In genomic region chr9:5315187-5315923, GRCh38 we compare ENCODE assay signal across 21 cellular contexts. TPM values are rescaled to one million over a fixed set of nuclear protein-coding genes. Genes with fewer than 3 reads are reported as not detected.
DNase-seq lines count a peak whose midpoint lies in the region; ATAC-seq, FAIRE-seq and TF ChIP-seq lines count a peak whose summit lies in the region.
"Had no signal": no experiment of that assay in that cellular context is flagged by ENCODE, and none has a peak within 500 bp of the region (broad histone marks: within the 10 kb centered on the region; RNA-seq: fewer than 3 reads in every experiment).

No MANE protein-coding gene starts in this region.

- no peak for FAIRE-seq in HepG2 (lab: Jason Lieb, UNC)
- FAIRE-seq: D721Med, G401.6, GM19239, H1 had no signal

- H3K27ac ChIP-seq in HepG2 (ENCODE audit: extremely low read length, insufficient read depth, low read length) (no peak overlapping the region), right lobe of liver (no peak overlapping the region), OCI-LY7 (ENCODE audit: low read depth, low read length, poor library complexity, severe bottlenecking) (no peak overlapping the region), osteoblast (ENCODE audit: low read depth, low read length) (no peak overlapping the region)
- H3K27ac ChIP-seq: BLaER1, GM23248 had no signal

- H2AFZ ChIP-seq in HepG2 (ENCODE audit: low read length) (no peak overlapping the region), OCI-LY7 (ENCODE audit: low read length) (no peak overlapping the region), osteoblast (ENCODE audit: low read length) (no peak overlapping the region)
- H2AFZ ChIP-seq: GM23248 had no signal

- H3K27me3 ChIP-seq in HepG2 (ENCODE audit: control insufficient read depth in 1 of 2, insufficient read depth in 2 of 2, low read length in 2 of 2) = 0 out of 5 replicates have a peak, but pooled peaks cover 0 to under 1% of the 10 kb centered on the region in 2 experiments
- H3K27me3 ChIP-seq in right lobe of liver = no peaks in the 10 kb centered on the region
- H3K27me3 ChIP-seq in osteoblast (ENCODE audit: insufficient read depth, low read length) = peaks cover 24% of the 10 kb centered on the region
- H3K27me3 ChIP-seq: BLaER1 had no signal

- intact Hi-C loops in HepG2 (cut with micrococcal nuclease; ENCODE audit: unreplicated experiment) = no loop called here
- intact Hi-C loops in right lobe of liver (cut with DNase I) = no loop called here
- intact Hi-C loops in OCI-LY7 (cut with micrococcal nuclease; ENCODE audit: unreplicated experiment) = no loop called here

- H4K20me1 ChIP-seq in HepG2 (ENCODE audit: insufficient read depth, low read length) (no peaks in the 10 kb centered on the region), OCI-LY7 (ENCODE audit: insufficient read depth, low read length) (no peaks in the 10 kb centered on the region), osteoblast (ENCODE audit: insufficient read depth, low read length) (no peaks in the 10 kb centered on the region)
- H4K20me1 ChIP-seq: BLaER1 had no signal

- in situ Hi-C loops in HepG2 (cut with HindIII; ENCODE audit: extremely low pct_ligation_motif_present, low pct_unique_long_range_greater_than_20kb) = no loop called here

- H3K36me3 ChIP-seq in HepG2 (replicated peaks in 1 of 2; ENCODE audit: control insufficient read depth in 1 of 2, insufficient read depth in 2 of 2, low read length in 2 of 2) (no peaks in the 10 kb centered on the region), right lobe of liver (no peaks in the 10 kb centered on the region), OCI-LY7 (ENCODE audit: insufficient read depth, low read length) (no peaks in the 10 kb centered on the region), osteoblast (ENCODE audit: insufficient read depth, low read length) (no peaks in the 10 kb centered on the region)
- H3K36me3 ChIP-seq: BLaER1 had no signal

- no peak for TF ChIP-seq EP300 in HepG2 (IDR thresholded peaks at IDR 0.05; ENCODE audit: low read depth in 2 of 2, low read length in 2 of 2)
- no peak for TF ChIP-seq EP300 in HepG2 (CRISPR knock-in tag; IDR thresholded peaks at IDR 0.05; ENCODE audit: borderline replicate concordance)

- no peak overlapping the region for H3K9ac ChIP-seq in HepG2 (ENCODE audit: insufficient read depth, low read depth, low read length)
- H3K9ac ChIP-seq: BLaER1, GM23248 had no signal

- DNase-seq in HepG2 (ENCODE audit: low spot score) (no peak), right lobe of liver (no peak), OCI-LY7 (ENCODE audit: low spot score) (peak; percentile 10), osteoblast (ENCODE audit: insufficient read length, low spot score, missing footprints) (peak; percentile 1), NCI-H510A (lab: John Stamatoyannopoulos, UW) (no peak)
- DNase-seq: CD4-positive, alpha-beta T cell; CD8-positive, alpha-beta memory T cell; DMS153; DND-41; GM23248; H7; HCEC 1CT had no signal

- H3K4me3 ChIP-seq in HepG2 (replicated peaks in 1 of 3; ENCODE audit: insufficient read depth in 1 of 3, low read depth in 2 of 3, low read length in 3 of 3) (no peak overlapping the region), right lobe of liver (no peak overlapping the region), OCI-LY7 (ENCODE audit: low read depth, low read length, poor library complexity, severe bottlenecking) (no peak overlapping the region), osteoblast (ENCODE audit: insufficient read depth, low read length) (no peak overlapping the region)
- H3K4me3 ChIP-seq: BLaER1, GM23248 had no signal

- TF ChIP-seq POLR2A in HepG2 (IDR thresholded peaks at IDR 0.05; ENCODE audit: insufficient read depth in 1 of 2, low read depth in 2 of 2, low read length in 2 of 2) (no peak), right lobe of liver (IDR thresholded peaks at IDR 0.05) (no peak)

- TF ChIP-seq CTCF in HepG2 (CRISPR knock-in tag; IDR thresholded peaks at IDR 0.05) = no peak
- no peak for TF ChIP-seq CTCF in right lobe of liver (IDR thresholded peaks at IDR 0.05)
- TF ChIP-seq CTCF in OCI-LY7 (conservative IDR thresholded peaks at IDR 0.05; ENCODE audit: low read length) = no peak
- no peak for TF ChIP-seq CTCF in osteoblast (IDR thresholded peaks at IDR 0.05; ENCODE audit: extremely low read depth, low read depth, low read length)

- TF ChIP-seq RAD21 in HepG2 (CRISPR knock-in tag; IDR thresholded peaks at IDR 0.05) = no peak

- WGBS in HepG2 (ENCODE audit: low lambda C conversion rate) = 0% methylated on average over 4 of the region's 4 CpGs
- 57% methylated on average over 4 of the region's 4 CpGs for WGBS in right lobe of liver (ENCODE audit: insufficient coverage, low coverage, low lambda C conversion rate, missing lambda C conversion rate)

- peaks cover 14% of the 10 kb centered on the region for H3K9me3 ChIP-seq in HepG2 (ENCODE audit: low read length)
- no peaks in the 10 kb centered on the region for H3K9me3 ChIP-seq in right lobe of liver
- H3K9me3 ChIP-seq in OCI-LY7 (ENCODE audit: low read length) = peaks cover 16% of the 10 kb centered on the region
- no peaks in the 10 kb centered on the region for H3K9me3 ChIP-seq in osteoblast (ENCODE audit: low read depth, low read length)

- POLR2A ChIA-PET in HepG2 (lab: Yijun Ruan, JAX) = no interaction called here
- POLR2A ChIA-PET in OCI-LY7 (lab: Charles Lee) = interaction anchor here (0.6 to 1.1 kb wide), 3 partner anchors 33 to 861 kb away, joined by 3 to 4 read pairs (median 3); no protein-coding TSS in a partner anchor

- ATAC-seq in HepG2 (no peak), right lobe of liver (no peak), HG03135 (IDR thresholded peaks at IDR 0.05; ENCODE audit: unreplicated experiment) (no peak)

- BruUV-seq in HepG2 (replicated peaks; lab: Mats Ljungman, UMichigan) (no TSS peak), OCI-LY7 (replicated peaks; lab: Mats Ljungman, UMichigan) (no TSS peak)

- H3K4me1 ChIP-seq in HepG2 (ENCODE audit: insufficient read depth, low read length) (no peaks in the 10 kb centered on the region), right lobe of liver (no peaks in the 10 kb centered on the region), OCI-LY7 (ENCODE audit: insufficient read depth, low read length, poor library complexity, severe bottlenecking) (no peaks in the 10 kb centered on the region), osteoblast (ENCODE audit: insufficient read depth, low read length) (no peaks in the 10 kb centered on the region)

- H3K4me2 ChIP-seq in HepG2 (ENCODE audit: low read depth, low read length) (no peak overlapping the region), OCI-LY7 (ENCODE audit: low read length) (no peak overlapping the region), osteoblast (ENCODE audit: insufficient read depth, low read length) (no peak overlapping the region)
- H3K4me2 ChIP-seq: BLaER1 had no signal

- H3K79me2 ChIP-seq in HepG2 (ENCODE audit: insufficient read depth, low read length) (no peaks in the 10 kb centered on the region), OCI-LY7 (ENCODE audit: insufficient read depth, low read depth, low read length) (no peaks in the 10 kb centered on the region), osteoblast (ENCODE audit: insufficient read depth, low read length) (no peaks in the 10 kb centered on the region)

- CTCF ChIA-PET in HepG2 (lab: Yijun Ruan, JAX; ENCODE audit: low intra/inter-chr PET ratio, low total read pairs) (no interaction called here), OCI-LY7 (lab: Charles Lee; ENCODE audit: unreplicated experiment) (no interaction called here)

- H3K9me2 ChIP-seq in OCI-LY7 (ENCODE audit: insufficient read depth, low read length) = no peaks in the 10 kb centered on the region

RNA-seq across cellular contexts. Expression of gene RLN2, which starts 10.8 kb away (rescaled TPM):
- total RNA-seq in HepG2 (2016; rRNA removed; fragmentation: Illumina TruSeq; extraction: Trizol) = not detected in 2 replicates
- total RNA-seq in HepG2 (2016; cell fraction: cytosol; rRNA removed; fragmentation: Illumina TruSeq; extraction: Trizol; ENCODE audit: low read depth) = not detected in 2 replicates
- total RNA-seq in HepG2 (2016; cell fraction: insoluble cytoplasmic fraction; rRNA removed; fragmentation: Illumina TruSeq; extraction: Trizol) = 0.17 TPM in 1 of 2 replicates, not detected in the other
- not detected in 2 replicates for total RNA-seq in HepG2 (2016; cell fraction: membrane; rRNA removed; fragmentation: Illumina TruSeq; extraction: Trizol)
- not detected in 2 replicates for total RNA-seq in HepG2 (2016; cell fraction: nucleus; rRNA removed; fragmentation: Illumina TruSeq; extraction: Trizol)
- not detected in 2 replicates for polyA plus RNA-seq in HepG2 (2011; rRNA removed)
- not detected in 2 replicates for polyA plus RNA-seq in HepG2 (2011; cell fraction: cytosol; rRNA removed)
- not detected in 2 replicates for polyA plus RNA-seq in HepG2 (2011; cell fraction: nucleus; rRNA removed)
- polyA plus RNA-seq in HepG2 (2012) = not detected in 2 replicates
- polyA plus RNA-seq in HepG2 (2016; cell fraction: cytosol; fragmentation: Illumina TruSeq; extraction: Trizol; ENCODE audit: low read depth) = not detected in 2 replicates
- not detected in 2 replicates for polyA plus RNA-seq in HepG2 (2016; cell fraction: insoluble cytoplasmic fraction; fragmentation: Illumina TruSeq; extraction: Trizol; ENCODE audit: low read depth)
- polyA plus RNA-seq in HepG2 (2016; cell fraction: membrane; fragmentation: Illumina TruSeq; extraction: Trizol; ENCODE audit: low read depth) = not detected in 2 replicates
- polyA plus RNA-seq in HepG2 (2016; cell fraction: nucleus; fragmentation: Illumina TruSeq; extraction: Trizol; ENCODE audit: insufficient read depth, low read depth) = not detected in 2 replicates
- not detected in 2 replicates for polyA minus RNA-seq in HepG2 (2011; rRNA and poly(A)+ RNA removed; ENCODE audit: low replicate concordance)
- polyA minus RNA-seq in HepG2 (2011; cell fraction: cytosol; rRNA and poly(A)+ RNA removed) = not detected in 2 replicates
- polyA minus RNA-seq in HepG2 (2011; cell fraction: nucleus; rRNA and poly(A)+ RNA removed) = not detected in 2 replicates
- not detected for total RNA-seq in right lobe of liver
- 1.7 TPM in 1 of 2 replicates, not detected in the other for total RNA-seq in OCI-LY7 (2014; rRNA removed; shearing (Covaris generic))
- 3.8 and 4.4 TPM in 2 replicates for total RNA-seq in OCI-LY7 (2022)
- total RNA-seq in osteoblast = not detected in 2 replicates
- total RNA-seq: A172, GM23248 had no signal
- polyA plus RNA-seq: AG04450, CD14-positive monocyte, GM23248 had no signal

RNA-seq across cellular contexts. Expression of gene RLN1, which starts 24.3 kb away (rescaled TPM):
- not detected in 2 replicates for total RNA-seq in HepG2 (2016; rRNA removed; fragmentation: Illumina TruSeq; extraction: Trizol)
- not detected in 2 replicates for total RNA-seq in HepG2 (2016; cell fraction: cytosol; rRNA removed; fragmentation: Illumina TruSeq; extraction: Trizol; ENCODE audit: low read depth)
- not detected in 2 replicates for total RNA-seq in HepG2 (2016; cell fraction: insoluble cytoplasmic fraction; rRNA removed; fragmentation: Illumina TruSeq; extraction: Trizol)
- not detected in 2 replicates for total RNA-seq in HepG2 (2016; cell fraction: membrane; rRNA removed; fragmentation: Illumina TruSeq; extraction: Trizol)
- total RNA-seq in HepG2 (2016; cell fraction: nucleus; rRNA removed; fragmentation: Illumina TruSeq; extraction: Trizol) = not detected in 2 replicates
- not detected in 2 replicates for polyA plus RNA-seq in HepG2 (2011; rRNA removed)
- not detected in 2 replicates for polyA plus RNA-seq in HepG2 (2011; cell fraction: cytosol; rRNA removed)
- polyA plus RNA-seq in HepG2 (2011; cell fraction: nucleus; rRNA removed) = not detected in 2 replicates
- not detected in 2 replicates for polyA plus RNA-seq in HepG2 (2012)
- not detected in 2 replicates for polyA plus RNA-seq in HepG2 (2016; cell fraction: cytosol; fragmentation: Illumina TruSeq; extraction: Trizol; ENCODE audit: low read depth)
- polyA plus RNA-seq in HepG2 (2016; cell fraction: insoluble cytoplasmic fraction; fragmentation: Illumina TruSeq; extraction: Trizol; ENCODE audit: low read depth) = not detected in 2 replicates
- not detected in 2 replicates for polyA plus RNA-seq in HepG2 (2016; cell fraction: membrane; fragmentation: Illumina TruSeq; extraction: Trizol; ENCODE audit: low read depth)
- polyA plus RNA-seq in HepG2 (2016; cell fraction: nucleus; fragmentation: Illumina TruSeq; extraction: Trizol; ENCODE audit: insufficient read depth, low read depth) = not detected in 2 replicates
- polyA minus RNA-seq in HepG2 (2011; rRNA and poly(A)+ RNA removed; ENCODE audit: low replicate concordance) = not detected in 2 replicates
- polyA minus RNA-seq in HepG2 (2011; cell fraction: cytosol; rRNA and poly(A)+ RNA removed) = not detected in 2 replicates
- polyA minus RNA-seq in HepG2 (2011; cell fraction: nucleus; rRNA and poly(A)+ RNA removed) = not detected in 2 replicates
- not detected for total RNA-seq in right lobe of liver
- total RNA-seq in OCI-LY7 (2014; rRNA removed; shearing (Covaris generic)) = 0.67 and 1.2 TPM in 2 replicates
- total RNA-seq in OCI-LY7 (2022) = 2.3 and 2.6 TPM in 2 replicates
- not detected in 2 replicates for total RNA-seq in osteoblast
- total RNA-seq: A172, GM23248 had no signal
- polyA plus RNA-seq: CD14-positive monocyte, GM23248 had no signal

Comparison
In these comparisons a context has a peak if more than half of its experiments do, and no peak if none do; other contexts are left out.
1. DNase-seq: peak in OCI-LY7 (single experiment) and osteoblast (single experiment); none in HepG2 (single experiment), right lobe of liver (0 of 3) and NCI-H510A (single experiment).